Comparison of ENCODE assay signal across 29 cellular contexts in genomic region chr18:7393080-7393479, GRCh38.
"Had no signal": no experiment of that assay in that cellular context is flagged by ENCODE, and none has a peak within 500 bp of the region (broad histone marks: within the 10 kb centered on the region; RNA-seq: fewer than 3 reads in every experiment).

No MANE protein-coding gene starts in this region.

- H3K27ac ChIP-seq: colonic mucosa, epithelial cell of prostate, gastrocnemius medialis, heart right ventricle, left lung, ovary, psoas muscle, sigmoid colon, thoracic aorta, transverse colon, vagina had no signal

- H3K36me3 ChIP-seq: colonic mucosa, gastrocnemius medialis, heart right ventricle, left lung, ovary, sigmoid colon, thoracic aorta, transverse colon, vagina had no signal

- H3K27me3 Mint-ChIP-seq: dendritic cell treated with granulocyte-macrophage colony-stimulating factor and Interleukin-4, amounts not matched to agents 40 ng/mL and 50 ng/mL, for 4 days; naive B cell; natural killer cell treated with Interleukin-12 subunit alpha and Interleukin-12 subunit beta and Interleukin-15 and Interleukin-18, amount 100 ng/mL, for 72 hours; stimulated activated naive B cell treated with anti-CD40 and anti-IgM and Interleukin-4, amounts not matched to agents 10 μg/mL and 1 μg/mL and 100 μg/mL, for 72 hours; stimulated activated naive CD8-positive, alpha-beta T cell treated with anti-CD3 and anti-CD28 coated beads, Interleukin-15, Interleukin-2, amounts not matched to agents 100 ng/mL and 50 ng/mL, for 24 hours had no signal

- H3K9me3 Mint-ChIP-seq: endodermal cell; mesothelial cell of epicardium; stimulated activated naive CD8-positive, alpha-beta T cell treated with anti-CD3 and anti-CD28 coated beads, Interleukin-15, Interleukin-2, amounts not matched to agents 100 ng/mL and 50 ng/mL, for 24 hours had no signal

- H3K4me1 ChIP-seq: colonic mucosa, left lung, psoas muscle, sigmoid colon, transverse colon, vagina had no signal

- H3K27ac Mint-ChIP-seq: dendritic cell treated with granulocyte-macrophage colony-stimulating factor and Interleukin-4, amounts not matched to agents 40 ng/mL and 50 ng/mL, for 4 days; endodermal cell; mesothelial cell of epicardium; naive B cell; natural killer cell treated with Interleukin-12 subunit alpha and Interleukin-12 subunit beta and Interleukin-15 and Interleukin-18, amount 100 ng/mL, for 72 hours; stimulated activated naive B cell treated with anti-CD40 and anti-IgM and Interleukin-4, amounts not matched to agents 10 μg/mL and 1 μg/mL and 100 μg/mL, for 72 hours; stimulated activated naive CD8-positive, alpha-beta T cell treated with anti-CD3 and anti-CD28 coated beads, Interleukin-15, Interleukin-2, amounts not matched to agents 100 ng/mL and 50 ng/mL, for 24 hours had no signal

- H3K27me3 ChIP-seq: colonic mucosa, gastrocnemius medialis, heart right ventricle, left lung, ovary, sigmoid colon, transverse colon, vagina had no signal

- H3K4me3 ChIP-seq: colonic mucosa, gastrocnemius medialis, heart right ventricle, left lung, mucosa of descending colon, ovary, psoas muscle, sigmoid colon, thoracic aorta, transverse colon, vagina had no signal

- DNase-seq: colonic mucosa; effector CD8-positive, alpha-beta T cell; endodermal cell; foreskin fibroblast; gastrocnemius medialis; heart right ventricle; hippocampal formation; left cardiac atrium; left lung; mesenchymal stem cell; mucosa of descending colon; naive B cell; occipital lobe; ovary; posterior cingulate gyrus; psoas muscle; sigmoid colon; stimulated activated CD4-positive, alpha-beta T cell treated with anti-CD3 and anti-CD28 coated beads, Interleukin-4, amount 100 ng/mL, for 4 hours; stimulated activated naive B cell treated with anti-CD40 and anti-IgM and Interleukin-4, amounts not matched to agents 10 μg/mL and 1 μg/mL and 100 μg/mL, for 72 hours; transverse colon had no signal

- H3K36me3 Mint-ChIP-seq: mesothelial cell of epicardium; naive B cell; natural killer cell treated with Interleukin-12 subunit alpha and Interleukin-12 subunit beta and Interleukin-15 and Interleukin-18, amount 100 ng/mL, for 72 hours; stimulated activated naive B cell treated with anti-CD40 and anti-IgM and Interleukin-4, amounts not matched to agents 10 μg/mL and 1 μg/mL and 100 μg/mL, for 72 hours had no signal

- H3K9me3 ChIP-seq: colonic mucosa, gastrocnemius medialis, heart right ventricle, left lung, mucosa of descending colon, ovary, psoas muscle, sigmoid colon, thoracic aorta, transverse colon, vagina had no signal

- FAIRE-seq: islet of Langerhans had no signal

- H3K4me1 Mint-ChIP-seq: endodermal cell; naive B cell; stimulated activated naive B cell treated with anti-CD40 and anti-IgM and Interleukin-4, amounts not matched to agents 10 μg/mL and 1 μg/mL and 100 μg/mL, for 72 hours had no signal

- ATAC-seq: esophagus mucosa; gastrocnemius medialis; left cardiac atrium; left lung; mucosa of descending colon; psoas muscle; stimulated activated naive B cell treated with anti-CD40 and anti-IgM and Interleukin-4, amounts not matched to agents 10 μg/mL and 1 μg/mL and 100 μg/mL, for 72 hours had no signal

- H3K4me3 Mint-ChIP-seq: dendritic cell treated with granulocyte-macrophage colony-stimulating factor and Interleukin-4, amounts not matched to agents 40 ng/mL and 50 ng/mL, for 4 days; endodermal cell; mesothelial cell of epicardium; naive B cell; natural killer cell treated with Interleukin-12 subunit alpha and Interleukin-12 subunit beta and Interleukin-15 and Interleukin-18, amount 100 ng/mL, for 72 hours; stimulated activated naive B cell treated with anti-CD40 and anti-IgM and Interleukin-4, amounts not matched to agents 10 μg/mL and 1 μg/mL and 100 μg/mL, for 72 hours; stimulated activated naive CD8-positive, alpha-beta T cell treated with anti-CD3 and anti-CD28 coated beads, Interleukin-15, Interleukin-2, amounts not matched to agents 100 ng/mL and 50 ng/mL, for 24 hours had no signal
